10 cellular contexts compared by ENCODE assay signal in genomic region chr1:10388387-10388715, GRCh38. TPM values are rescaled to one million over a fixed set of nuclear protein-coding genes. Genes with fewer than 3 reads are reported as not detected.
A peak's percentile ranks its signal among the peaks of the same experiment; 100 is the strongest.
DNase-seq lines count a peak whose midpoint lies in the region; ATAC-seq and TF ChIP-seq lines count a peak whose summit lies in the region.
"Had no signal": no experiment of that assay in that cellular context is flagged by ENCODE, and none has a peak within 500 bp of the region (broad histone marks: within the 10 kb centered on the region; RNA-seq: fewer than 3 reads in every experiment).

No MANE protein-coding gene starts in this region.

- no peak overlapping the region for H3K4me3 ChIP-seq in A673 (ENCODE audit: low read depth, low read length, poor library complexity, severe bottlenecking)
- H3K4me3 ChIP-seq in OCI-LY1 (ENCODE audit: low read depth, low read length, poor library complexity, severe bottlenecking): no peak overlapping the region
- H3K4me3 ChIP-seq in esophagus muscularis mucosa: no peak overlapping the region
- no peak overlapping the region for H3K4me3 ChIP-seq in neuronal stem cell (ENCODE audit: low read length in 2 of 2)

- BruUV-seq in A673 (replicated peaks; lab: Mats Ljungman, UMichigan): TSS peak; percentile 30

- no peak overlapping the region for H3K18ac ChIP-seq in neuronal stem cell (ENCODE audit: low read length)

- DNase-seq in A673 (ENCODE audit: low spot score) (no peak), esophagus muscularis mucosa (ENCODE audit: extremely low spot score) (no peak), neuronal stem cell (ENCODE audit: low spot score) (no peak), ureter (ENCODE audit: low spot score) (no peak), NCI-H1694 treated with DMSO at 0.1 percent for 48 hours (lab: John Stamatoyannopoulos, UW) (no peak), iPS-NIHi7 (ENCODE audit: extremely low spot score) (no peak)
- DNase-seq: activated naive CD4-positive, alpha-beta T cell treated with anti-CD3 and anti-CD28 coated beads, Interleukin-2, amount 50 U/mL, for 16 hours; NCI-H1694 had no signal

- no peak overlapping the region for H2AFZ ChIP-seq in OCI-LY1 (ENCODE audit: low read length)
- no peak overlapping the region for H2AFZ ChIP-seq in neuronal stem cell (ENCODE audit: low read length)

- no peak for TF ChIP-seq CTCF in A673 (conservative IDR thresholded peaks at IDR 0.05; ENCODE audit: low read depth, low read length)
- no peak for TF ChIP-seq CTCF in OCI-LY1 (IDR thresholded peaks at IDR 0.05; ENCODE audit: low read length)
- TF ChIP-seq CTCF in esophagus muscularis mucosa (IDR thresholded peaks at IDR 0.05): no peak

- intact Hi-C loops in A673 (cut with micrococcal nuclease; ENCODE audit: unreplicated experiment): loop anchor here (1.0 kb wide), 1 partner anchor 10 kb away; no protein-coding TSS in a partner anchor
- intact Hi-C loops in esophagus muscularis mucosa (cut with DNase I): no loop called here

- peak overlapping the region; percentile 42; the same call in 1 of the 2 replicates for H3K4me2 ChIP-seq in OCI-LY1 (ENCODE audit: low read length)
- no peak overlapping the region for H3K4me2 ChIP-seq in neuronal stem cell (ENCODE audit: insufficient read depth, low read length, poor library complexity, severe bottlenecking)

- no peak overlapping the region for H4K91ac ChIP-seq in neuronal stem cell (ENCODE audit: low read depth, low read length, poor library complexity)

- no peak for TF ChIP-seq EP300 in esophagus muscularis mucosa (IDR thresholded peaks at IDR 0.05)

- H3F3A ChIP-seq in OCI-LY1 (ENCODE audit: insufficient read depth, low read length): no peaks in the 10 kb centered on the region

- no peak for TF ChIP-seq POLR2A in esophagus muscularis mucosa (IDR thresholded peaks at IDR 0.05; ENCODE audit: low read depth)

- WGBS in esophagus muscularis mucosa: 75% methylated on average over 3 of the region's 3 CpGs
- WGBS in neuronal stem cell (ENCODE audit: extremely low coverage in 2 of 2, insufficient read length in 2 of 2, insufficient replicate concordance in 1 of 2), 2 donors: no CpG with 5 or more reads among the region's 3 CpGs

- H2BK120ac ChIP-seq in neuronal stem cell (ENCODE audit: low read depth, low read length): no peak overlapping the region

- H3K9me2 ChIP-seq in OCI-LY1 (ENCODE audit: low read depth, low read length): no peaks in the 10 kb centered on the region

- H3K4ac ChIP-seq in neuronal stem cell (ENCODE audit: low read length): no peak overlapping the region

- POLR2A ChIA-PET in A673 (lab: Charles Lee; ENCODE audit: low non-redundant PET): interaction anchor here (1.1 kb wide), 1 partner anchor 10 kb away, joined by 6 read pairs; the partner anchor contains the start of gene PGD

- no peak overlapping the region for H2BK5ac ChIP-seq in neuronal stem cell (ENCODE audit: low read length)

- no peaks in the 10 kb centered on the region for H3K79me1 ChIP-seq in neuronal stem cell (ENCODE audit: low read depth, low read length)

- no peak overlapping the region for H2AK5ac ChIP-seq in neuronal stem cell (ENCODE audit: low read depth, low read length)

- H3K27me3 ChIP-seq in A673 (replicated peaks; ENCODE audit: insufficient read depth, low read depth, low read length, poor library complexity) (no peaks in the 10 kb centered on the region), OCI-LY1 (ENCODE audit: insufficient read depth, low read length) (peaks cover 3% of the 10 kb centered on the region; the same call in 1 of the 2 replicates), esophagus muscularis mucosa (no peaks in the 10 kb centered on the region), neuronal stem cell (ENCODE audit: control insufficient read depth in 3 of 3, insufficient read depth in 3 of 3, low read depth in 1 of 3, low read length in 3 of 3) (no peaks in the 10 kb centered on the region)

- H3K27ac ChIP-seq in A673 (ENCODE audit: low read depth, low read length, poor library complexity, severe bottlenecking) (peak overlapping the region; percentile 92), OCI-LY1 (ENCODE audit: low read depth, low read length, poor library complexity, severe bottlenecking) (peak overlapping the region; percentile 1), esophagus muscularis mucosa (replicated peaks in 1 of 4) (peak overlapping the region; percentile 11 to 74 (median 66)), neuronal stem cell (replicated peaks; ENCODE audit: low read length) (no peak overlapping the region)

- no peaks in the 10 kb centered on the region for H3K9me3 ChIP-seq in A673 (ENCODE audit: low read depth, low read length, poor library complexity, severe bottlenecking)
- H3K9me3 ChIP-seq in OCI-LY1 (ENCODE audit: low read length): no peaks in the 10 kb centered on the region
- H3K9me3 ChIP-seq in esophagus muscularis mucosa: no peaks in the 10 kb centered on the region
- no peaks in the 10 kb centered on the region for H3K9me3 ChIP-seq in neuronal stem cell (replicated peaks in 1 of 2; ENCODE audit: control insufficient read depth in 2 of 2, insufficient read depth in 1 of 2, low read depth in 1 of 2, low read length in 2 of 2)

- H3K36me3 ChIP-seq in A673 (ENCODE audit: insufficient read depth, low read length, poor library complexity, severe bottlenecking) (no peaks in the 10 kb centered on the region), OCI-LY1 (ENCODE audit: insufficient read depth, low read length) (no peaks in the 10 kb centered on the region), esophagus muscularis mucosa (peaks cover 0 to 11% (median 0%) of the 10 kb centered on the region in 4 donors), neuronal stem cell (replicated peaks in 1 of 2; ENCODE audit: control insufficient read depth in 2 of 2, insufficient read depth in 2 of 2, low read length in 2 of 2) (peaks cover 2 to 42% of the 10 kb centered on the region in 2 donors)

- CTCF ChIA-PET in A673 (lab: Charles Lee): interaction anchor here (0.5 to 1.6 kb wide), 2 partner anchors 41 to 473 kb away, joined by 7 to 9 read pairs; partner anchors contain the start of gene CENPS

- H3K4me1 ChIP-seq in A673 (ENCODE audit: insufficient read depth, low read length, poor library complexity, severe bottlenecking): peaks cover 15% of the 10 kb centered on the region
- H3K4me1 ChIP-seq in OCI-LY1 (ENCODE audit: insufficient read depth, low read length, severe bottlenecking): peaks cover 11% of the 10 kb centered on the region
- peaks cover 6 to 26% (median 22%) of the 10 kb centered on the region in 4 donors for H3K4me1 ChIP-seq in esophagus muscularis mucosa
- peaks cover 9 to 13% of the 10 kb centered on the region in 2 donors for H3K4me1 ChIP-seq in neuronal stem cell (ENCODE audit: control insufficient read depth in 2 of 2, insufficient read depth in 1 of 2, low read depth in 1 of 2, low read length in 2 of 2)

- H2BK15ac ChIP-seq in neuronal stem cell (ENCODE audit: low read length): no peak overlapping the region

- H3K14ac ChIP-seq in neuronal stem cell (ENCODE audit: low read length): no peak overlapping the region

- peak overlapping the region; percentile 37 for H3K23ac ChIP-seq in neuronal stem cell (ENCODE audit: low read depth, low read length, poor library complexity)

- no peak overlapping the region for H2BK12ac ChIP-seq in neuronal stem cell (ENCODE audit: low read length)

- no peak overlapping the region for H4K8ac ChIP-seq in neuronal stem cell (ENCODE audit: low read depth, low read length)

- no peak for ATAC-seq in GM18519 (IDR thresholded peaks at IDR 0.05; ENCODE audit: low FRiP score, unreplicated experiment)

- no peaks in the 10 kb centered on the region for H4K20me1 ChIP-seq in OCI-LY1 (ENCODE audit: insufficient read depth, low read length)

- no peak overlapping the region for H3K9ac ChIP-seq in OCI-LY1 (ENCODE audit: low read length)
- H3K9ac ChIP-seq in neuronal stem cell (ENCODE audit: low read depth, low read length, poor library complexity): no peak overlapping the region

- no peaks in the 10 kb centered on the region for H3K79me2 ChIP-seq in OCI-LY1 (ENCODE audit: insufficient read depth, low read length)

RNA-seq across cellular contexts. Expression of gene PGD, which starts 10.5 kb away (rescaled TPM):
- total RNA-seq in A673 (2021) (423 and 451 TPM in 2 replicates), esophagus muscularis mucosa (10 to 100 TPM; 24.5 to 58.6 (median 51.9) TPM), ureter (85.1 TPM)
- polyA plus RNA-seq in neuronal stem cell (2013, experiment 1 of 2): 253 TPM
- 255 TPM for polyA plus RNA-seq in neuronal stem cell (2013, experiment 2 of 2)

RNA-seq across cellular contexts. Expression of gene CENPS, which starts 41.9 kb away (rescaled TPM):
- 37.7 and 42.2 TPM in 2 replicates for total RNA-seq in A673 (2021)
- total RNA-seq in esophagus muscularis mucosa: 10 to 100 TPM in 1 of 4 donors, 1 to 10 TPM in 3; 4.0 to 13.3 (median 6.1) TPM
- polyA plus RNA-seq in neuronal stem cell (2013, experiment 1 of 2): 25.9 TPM
- polyA plus RNA-seq in neuronal stem cell (2013, experiment 2 of 2): 26.8 TPM
- 14.9 TPM for total RNA-seq in ureter
